ENCODE assay signal across 10 cellular contexts in the genomic region with DNA sequence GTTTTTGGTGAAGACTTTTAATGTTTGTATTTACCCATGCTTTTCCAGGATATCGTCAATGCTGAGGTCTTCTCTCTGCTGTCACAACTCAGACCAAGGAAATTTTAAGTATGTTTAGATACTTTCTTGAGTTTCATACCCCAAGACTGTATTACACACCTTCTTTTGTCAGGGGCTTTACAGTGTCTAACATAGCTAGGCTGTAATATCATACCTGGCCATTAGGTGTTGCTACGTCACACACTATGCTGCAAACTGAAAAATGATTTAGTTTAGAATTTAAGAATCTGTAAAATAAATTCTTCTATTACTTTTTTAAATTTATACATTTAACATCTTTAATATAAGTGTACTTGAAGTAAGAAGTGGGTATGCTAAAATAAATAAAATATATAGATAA.
A peak's percentile ranks its signal among the peaks of the same experiment; 100 is the strongest.
DNase-seq lines count a peak whose midpoint lies in the region; ATAC-seq and TF ChIP-seq lines count a peak whose summit lies in the region.
"Had no signal": no experiment of that assay in that cellular context is flagged by ENCODE, and none has a peak within 500 bp of the region (broad histone marks: within the 10 kb centered on the region; RNA-seq: fewer than 3 reads in every experiment).

No MANE protein-coding gene starts in this region.

- H3K36me3 ChIP-seq in brain microvascular endothelial cell (replicated peaks), result no peaks in the 10 kb centered on the region
- no peaks in the 10 kb centered on the region for H3K36me3 ChIP-seq in neural cell (ENCODE audit: insufficient read depth, low read length)
- H3K36me3 ChIP-seq: HAP-1 had no signal

- H3K9ac ChIP-seq in neural cell (ENCODE audit: low read length), result no peak overlapping the region

- H3K27ac ChIP-seq in brain microvascular endothelial cell (no peak overlapping the region), neural cell (ENCODE audit: low read length) (no peak overlapping the region)

- no peaks in the 10 kb centered on the region for H3K9me3 ChIP-seq in neural cell (ENCODE audit: low read length)
- H3K9me3 ChIP-seq: HAP-1 had no signal

- TF ChIP-seq CTCF in GM12865 (IDR thresholded peaks at IDR 0.05; ENCODE audit: insufficient read depth, low read depth, low read length, missing control alignments) (peak; percentile 37), brain microvascular endothelial cell (IDR thresholded peaks at IDR 0.05; ENCODE audit: low read depth, low read length, missing control alignments) (peak; percentile 60), neural cell (IDR thresholded peaks at IDR 0.05; ENCODE audit: poor library complexity, severe bottlenecking) (peak; percentile 13)

- H4K20me1 ChIP-seq in neural cell (ENCODE audit: insufficient read depth), result no peaks in the 10 kb centered on the region

- H3K79me2 ChIP-seq in neural cell (replicated peaks; ENCODE audit: insufficient read depth, low read length), result no peaks in the 10 kb centered on the region

- no peak for TF ChIP-seq EP300 in neural cell (conservative IDR thresholded peaks at IDR 0.05; ENCODE audit: poor library complexity, severe bottlenecking)

- H2AFZ ChIP-seq in neural cell (ENCODE audit: low read depth, low read length), result no peak overlapping the region

- no peak overlapping the region for H3K4me2 ChIP-seq in neural cell (ENCODE audit: low read length)

- no peak for TF ChIP-seq RAD21 in neural cell (conservative IDR thresholded peaks at IDR 0.05)

- no peaks in the 10 kb centered on the region for H3K9me2 ChIP-seq in neural cell (ENCODE audit: insufficient read depth, low read length)

- ATAC-seq in HG03103 (IDR thresholded peaks at IDR 0.05; ENCODE audit: low read depth, unreplicated experiment), result peak; percentile 64

- no peak for TF ChIP-seq POLR2A in erythroblast (IDR thresholded peaks at IDR 0.05; ENCODE audit: low read length)

- H3K4me3 ChIP-seq in GM12865 (ENCODE audit: low read depth, low read length) (no peak overlapping the region), brain microvascular endothelial cell (ENCODE audit: low read depth, low read length) (no peak overlapping the region), neural cell (ENCODE audit: low read length) (no peak overlapping the region)
- H3K4me3 ChIP-seq: HAP-1 had no signal

- H3F3A ChIP-seq in neural cell (ENCODE audit: insufficient read depth, low read length, poor library complexity, severe bottlenecking), result no peaks in the 10 kb centered on the region

- H3K27me3 ChIP-seq in brain microvascular endothelial cell (replicated peaks), result no peaks in the 10 kb centered on the region
- no peaks in the 10 kb centered on the region for H3K27me3 ChIP-seq in neural cell (ENCODE audit: insufficient read depth, low read depth, low read length)

- DNase-seq in GM12865 (ENCODE audit: low read depth), result peak; percentile 10
- DNase-seq in brain microvascular endothelial cell, result no peak
- no peak for DNase-seq in erythroblast (lab: John Stamatoyannopoulos, UW)
- DNase-seq in GF-D8 (lab: John Stamatoyannopoulos, UW), result no peak
- no peak for DNase-seq in GDM1 (lab: John Stamatoyannopoulos, UW)
- DNase-seq in NCI-H2227 (lab: John Stamatoyannopoulos, UW; ENCODE audit: unreplicated experiment), result no peak
- DNase-seq: RPMI8226 had no signal

- in situ Hi-C loops in brain microvascular endothelial cell (cut with HindIII; ENCODE audit: low pct_ligation_motif_present, low sequenced_read_pairs), result no loop called here

TF ChIP-seq in neural cell, 6 proteins besides CTCF, POLR2A, EP300 and RAD21:
- TF ChIP-seq SMC3 (conservative IDR thresholded peaks at IDR 0.05; ENCODE audit: poor library complexity), result no peak
